In genomic region chr3:185365281-185366211, GRCh38 we compare ENCODE assay signal across 18 cellular contexts. TPM values are rescaled to one million over a fixed set of nuclear protein-coding genes. Genes with fewer than 3 reads are reported as not detected.
A peak's percentile ranks its signal among the peaks of the same experiment; 100 is the strongest.
DNase-seq lines count a peak whose midpoint lies in the region; ATAC-seq, FAIRE-seq and TF ChIP-seq lines count a peak whose summit lies in the region.
"Had no signal": no experiment of that assay in that cellular context is flagged by ENCODE, and none has a peak within 500 bp of the region (broad histone marks: within the 10 kb centered on the region; RNA-seq: fewer than 3 reads in every experiment).

No MANE protein-coding gene starts in this region.

- no peak for TF ChIP-seq EP300 in HepG2 (IDR thresholded peaks at IDR 0.05; ENCODE audit: low read depth in 2 of 2, low read length in 2 of 2)
- no peak for TF ChIP-seq EP300 in HepG2 (CRISPR knock-in tag; IDR thresholded peaks at IDR 0.05; ENCODE audit: borderline replicate concordance)

- no peak for TF ChIP-seq RAD21 in HepG2 (CRISPR knock-in tag; IDR thresholded peaks at IDR 0.05)

- peaks cover 57% of the 10 kb centered on the region for H3K79me2 ChIP-seq in HepG2 (ENCODE audit: insufficient read depth, low read length)

- no peak overlapping the region for H3K9ac ChIP-seq in HepG2 (ENCODE audit: insufficient read depth, low read depth, low read length)

- H3K9me3 ChIP-seq in HepG2 (ENCODE audit: low read length) (no peaks in the 10 kb centered on the region), right lobe of liver (no peaks in the 10 kb centered on the region), lower lobe of right lung (no peaks in the 10 kb centered on the region)
- H3K9me3 ChIP-seq: heart left ventricle, thoracic aorta had no signal

- peaks cover 20% of the 10 kb centered on the region for H4K20me1 ChIP-seq in HepG2 (ENCODE audit: insufficient read depth, low read length)

- CTCF ChIA-PET in HepG2 (lab: Yijun Ruan, JAX; ENCODE audit: low intra/inter-chr PET ratio, low total read pairs): no interaction called here

- no peak for DNase-seq in HepG2 (ENCODE audit: low spot score)
- DNase-seq in right lobe of liver: no peak
- DNase-seq in lower lobe of right lung: no peak
- DNase-seq in ureter (ENCODE audit: low spot score): peak; percentile 56
- DNase-seq in glomerular visceral epithelial cell (ENCODE audit: extremely low spot score): no peak
- DNase-seq: activated CD4-positive, CD25-positive, alpha-beta regulatory T cell; activated CD8-positive, alpha-beta memory T cell treated with anti-CD3 and anti-CD28 coated beads, Interleukin-2, amount 50 U/mL, for 48 hours; activated naive CD4-positive, alpha-beta T cell treated with anti-CD3 and anti-CD28 coated beads, Interleukin-2, amount 50 U/mL, for 16 hours; central memory CD4-positive, alpha-beta T cell; heart left ventricle; NCI-H187; nucleus accumbens; OCI-M1 had no signal

- intact Hi-C loops in HepG2 (cut with micrococcal nuclease; ENCODE audit: unreplicated experiment) (no loop called here), right lobe of liver (cut with DNase I) (no loop called here), lower lobe of right lung (cut with DNase I) (no loop called here)

- H3K4me3 ChIP-seq in HepG2 (replicated peaks in 1 of 3; ENCODE audit: insufficient read depth in 1 of 3, low read depth in 2 of 3, low read length in 3 of 3) (no peak overlapping the region), right lobe of liver (no peak overlapping the region), lower lobe of right lung (peak overlapping the region; percentile 62)
- H3K4me3 ChIP-seq: heart left ventricle, thoracic aorta had no signal

- no peak overlapping the region for H3K27ac ChIP-seq in HepG2 (ENCODE audit: extremely low read length, insufficient read depth, low read length)
- H3K27ac ChIP-seq in right lobe of liver: no peak overlapping the region
- H3K27ac ChIP-seq in VCaP: peak overlapping the region; percentile 74
- H3K27ac ChIP-seq in lower lobe of right lung: peak overlapping the region; percentile 78
- H3K27ac ChIP-seq: heart left ventricle, thoracic aorta had no signal

- no peak overlapping the region for H3K4me2 ChIP-seq in HepG2 (ENCODE audit: low read depth, low read length)

- no peak overlapping the region for H2AFZ ChIP-seq in HepG2 (ENCODE audit: low read length)

- TF ChIP-seq CTCF in HepG2 (CRISPR knock-in tag; IDR thresholded peaks at IDR 0.05): no peak
- no peak for TF ChIP-seq CTCF in right lobe of liver (IDR thresholded peaks at IDR 0.05)
- no peak for TF ChIP-seq CTCF in VCaP (conservative IDR thresholded peaks at IDR 0.05)
- TF ChIP-seq CTCF in lower lobe of right lung (IDR thresholded peaks at IDR 0.05): no peak

- WGBS in HepG2 (ENCODE audit: low lambda C conversion rate): 97% methylated on average over 4 of the region's 4 CpGs
- 95% methylated on average over 4 of the region's 4 CpGs for WGBS in right lobe of liver (ENCODE audit: insufficient coverage, low coverage, low lambda C conversion rate, missing lambda C conversion rate)

- H3K36me3 ChIP-seq in HepG2 (replicated peaks in 1 of 2; ENCODE audit: control insufficient read depth in 1 of 2, insufficient read depth in 2 of 2, low read length in 2 of 2): no peaks in the 10 kb centered on the region
- H3K36me3 ChIP-seq in right lobe of liver: no peaks in the 10 kb centered on the region
- H3K36me3 ChIP-seq in lower lobe of right lung: no peaks in the 10 kb centered on the region
- H3K36me3 ChIP-seq: heart left ventricle, thoracic aorta had no signal

- no peak for TF ChIP-seq POLR2A in HepG2 (IDR thresholded peaks at IDR 0.05; ENCODE audit: insufficient read depth in 1 of 2, low read depth in 2 of 2, low read length in 2 of 2)
- no peak for TF ChIP-seq POLR2A in right lobe of liver (IDR thresholded peaks at IDR 0.05)

- H3K27me3 ChIP-seq in HepG2 (ENCODE audit: control insufficient read depth in 1 of 2, insufficient read depth in 2 of 2, low read length in 2 of 2): no peaks in the 10 kb centered on the region
- no peaks in the 10 kb centered on the region for H3K27me3 ChIP-seq in right lobe of liver
- no peaks in the 10 kb centered on the region for H3K27me3 ChIP-seq in lower lobe of right lung (ENCODE audit: low read depth)

- in situ Hi-C loops in HepG2 (cut with HindIII; ENCODE audit: extremely low pct_ligation_motif_present, low pct_unique_long_range_greater_than_20kb): no loop called here

- H3K4me1 ChIP-seq in HepG2 (ENCODE audit: insufficient read depth, low read length) (no peaks in the 10 kb centered on the region; the same call in 1 of the 2 replicates), right lobe of liver (peaks cover 0 to 33% (median 15%) of the 10 kb centered on the region in 4 donors), lower lobe of right lung (peaks cover 12% of the 10 kb centered on the region)

- BruUV-seq in HepG2 (replicated peaks; lab: Mats Ljungman, UMichigan): no TSS peak

- FAIRE-seq in HepG2 (lab: Jason Lieb, UNC): no peak
- FAIRE-seq: endothelial cell of umbilical vein had no signal

- POLR2A ChIA-PET in HepG2 (lab: Yijun Ruan, JAX): no interaction called here

- ATAC-seq in HepG2: no peak
- no peak for ATAC-seq in right lobe of liver
- peak; percentile 76 to 83 for ATAC-seq in lower lobe of right lung
- no peak for ATAC-seq in HG03354 (IDR thresholded peaks at IDR 0.05; ENCODE audit: poor library complexity, severe bottlenecking, unreplicated experiment)
- ATAC-seq in GM18858 (IDR thresholded peaks at IDR 0.05; ENCODE audit: unreplicated experiment): no peak
- ATAC-seq: heart left ventricle had no signal

TF ChIP-seq in HepG2, 621 proteins besides CTCF, POLR2A, EP300 and RAD21 (continues in another document):
- TF ChIP-seq ZBTB42 (CRISPR knock-in tag; IDR thresholded peaks at IDR 0.05) (no peak), ZNF333 (CRISPR knock-in tag; IDR thresholded peaks at IDR 0.05; ENCODE audit: borderline replicate concordance) (no peak), HNRNPK (IDR thresholded peaks at IDR 0.05; ENCODE audit: low read depth, low read length, poor library complexity, severe bottlenecking) (peak; percentile 98), ZMYM2 (CRISPR knock-in tag; IDR thresholded peaks at IDR 0.05) (no peak), ZNF232 (CRISPR knock-in tag; IDR thresholded peaks at IDR 0.05; ENCODE audit: borderline replicate concordance) (no peak), MATR3 (CRISPR knock-in tag; IDR thresholded peaks at IDR 0.05) (no peak), SRSF9 (IDR thresholded peaks at IDR 0.05; ENCODE audit: borderline replicate concordance, insufficient read depth, low read depth, low read length, poor library complexity, severe bottlenecking) (no peak), ZNF768 (CRISPR knock-in tag; IDR thresholded peaks at IDR 0.05) (no peak), PCBP1 (IDR thresholded peaks at IDR 0.05; ENCODE audit: borderline replicate concordance, low read depth, low read length) (peak; percentile 89)
- TF ChIP-seq, protein P1, sequence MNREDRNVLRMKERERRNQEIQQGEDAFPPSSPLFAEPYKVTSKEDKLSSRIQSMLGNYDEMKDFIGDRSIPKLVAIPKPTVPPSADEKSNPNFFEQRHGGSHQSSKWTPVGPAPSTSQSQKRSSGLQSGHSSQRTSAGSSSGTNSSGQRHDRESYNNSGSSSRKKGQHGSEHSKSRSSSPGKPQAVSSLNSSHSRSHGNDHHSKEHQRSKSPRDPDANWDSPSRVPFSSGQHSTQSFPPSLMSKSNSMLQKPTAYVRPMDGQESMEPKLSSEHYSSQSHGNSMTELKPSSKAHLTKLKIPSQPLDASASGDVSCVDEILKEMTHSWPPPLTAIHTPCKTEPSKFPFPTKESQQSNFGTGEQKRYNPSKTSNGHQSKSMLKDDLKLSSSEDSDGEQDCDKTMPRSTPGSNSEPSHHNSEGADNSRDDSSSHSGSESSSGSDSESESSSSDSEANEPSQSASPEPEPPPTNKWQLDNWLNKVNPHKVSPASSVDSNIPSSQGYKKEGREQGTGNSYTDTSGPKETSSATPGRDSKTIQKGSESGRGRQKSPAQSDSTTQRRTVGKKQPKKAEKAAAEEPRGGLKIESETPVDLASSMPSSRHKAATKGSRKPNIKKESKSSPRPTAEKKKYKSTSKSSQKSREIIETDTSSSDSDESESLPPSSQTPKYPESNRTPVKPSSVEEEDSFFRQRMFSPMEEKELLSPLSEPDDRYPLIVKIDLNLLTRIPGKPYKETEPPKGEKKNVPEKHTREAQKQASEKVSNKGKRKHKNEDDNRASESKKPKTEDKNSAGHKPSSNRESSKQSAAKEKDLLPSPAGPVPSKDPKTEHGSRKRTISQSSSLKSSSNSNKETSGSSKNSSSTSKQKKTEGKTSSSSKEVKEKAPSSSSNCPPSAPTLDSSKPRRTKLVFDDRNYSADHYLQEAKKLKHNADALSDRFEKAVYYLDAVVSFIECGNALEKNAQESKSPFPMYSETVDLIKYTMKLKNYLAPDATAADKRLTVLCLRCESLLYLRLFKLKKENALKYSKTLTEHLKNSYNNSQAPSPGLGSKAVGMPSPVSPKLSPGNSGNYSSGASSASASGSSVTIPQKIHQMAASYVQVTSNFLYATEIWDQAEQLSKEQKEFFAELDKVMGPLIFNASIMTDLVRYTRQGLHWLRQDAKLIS (CRISPR knock-in tag; IDR thresholded peaks at IDR 0.05): no peak

RNA-seq across cellular contexts. Expression of gene MAP3K13, which starts 2.6 kb away (rescaled TPM):
- total RNA-seq in HepG2 (2016; rRNA removed; fragmentation: Illumina TruSeq; extraction: Trizol) (26.5 and 34.2 TPM in 2 replicates), right lobe of liver (10 to 100 TPM; 14.1 to 30.9 (median 24.1) TPM), lower lobe of right lung (35.4 TPM), ureter (44.2 TPM)
- 33.5 and 33.9 TPM in 2 replicates for total RNA-seq in HepG2 (2016; cell fraction: cytosol; rRNA removed; fragmentation: Illumina TruSeq; extraction: Trizol; ENCODE audit: low read depth)
- total RNA-seq in HepG2 (2016; cell fraction: insoluble cytoplasmic fraction; rRNA removed; fragmentation: Illumina TruSeq; extraction: Trizol): 26.2 and 31.9 TPM in 2 replicates
- 41.7 and 52.0 TPM in 2 replicates for total RNA-seq in HepG2 (2016; cell fraction: membrane; rRNA removed; fragmentation: Illumina TruSeq; extraction: Trizol)
- total RNA-seq in HepG2 (2016; cell fraction: nucleus; rRNA removed; fragmentation: Illumina TruSeq; extraction: Trizol): 33.1 and 33.6 TPM in 2 replicates
- 17.3 and 24.2 TPM in 2 replicates for polyA plus RNA-seq in HepG2 (2011; rRNA removed)
- polyA plus RNA-seq in HepG2 (2011; cell fraction: cytosol; rRNA removed): 7.7 and 13.0 TPM in 2 replicates
- 8.4 TPM in 2 replicates for polyA plus RNA-seq in HepG2 (2011; cell fraction: nucleus; rRNA removed)
- 20.7 and 28.8 TPM in 2 replicates for polyA plus RNA-seq in HepG2 (2012)
- polyA plus RNA-seq in HepG2 (2016; cell fraction: cytosol; fragmentation: Illumina TruSeq; extraction: Trizol; ENCODE audit: low read depth): 34.1 and 37.0 TPM in 2 replicates
- polyA plus RNA-seq in HepG2 (2016; cell fraction: insoluble cytoplasmic fraction; fragmentation: Illumina TruSeq; extraction: Trizol; ENCODE audit: low read depth): 31.2 and 35.6 TPM in 2 replicates
- polyA plus RNA-seq in HepG2 (2016; cell fraction: membrane; fragmentation: Illumina TruSeq; extraction: Trizol; ENCODE audit: low read depth): 56.8 and 60.9 TPM in 2 replicates
- 16.2 and 16.6 TPM in 2 replicates for polyA plus RNA-seq in HepG2 (2016; cell fraction: nucleus; fragmentation: Illumina TruSeq; extraction: Trizol; ENCODE audit: insufficient read depth, low read depth)
- 5.4 and 22.7 TPM in 2 replicates for polyA minus RNA-seq in HepG2 (2011; rRNA and poly(A)+ RNA removed; ENCODE audit: low replicate concordance)
- 8.8 and 9.8 TPM in 2 replicates for polyA minus RNA-seq in HepG2 (2011; cell fraction: cytosol; rRNA and poly(A)+ RNA removed)
- polyA minus RNA-seq in HepG2 (2011; cell fraction: nucleus; rRNA and poly(A)+ RNA removed): 59.9 and 62.8 TPM in 2 replicates

Comparison
In these comparisons a context has a peak if more than half of its experiments do, and no peak if none do; other contexts are left out.
1. ATAC-seq: peak in lower lobe of right lung (2 of 2); none in HepG2 (single experiment), right lobe of liver (0 of 4), HG03354 (single experiment) and GM18858 (single experiment).
2. H3K27ac ChIP-seq: peak in VCaP (single experiment) and lower lobe of right lung (single experiment); none in HepG2 (single experiment) and right lobe of liver (0 of 3).